In genomic region chr12:9127936-9128663, GRCh38 we compare ENCODE assay signal across 1 cellular context.
TF ChIP-seq lines count a peak whose summit lies in the region.

No MANE protein-coding gene starts in this region.

TF ChIP-seq in HepG2, 621 proteins besides CTCF, POLR2A, EP300 and RAD21:
- no peak for TF ChIP-seq DNMT1 (CRISPR knock-in tag; IDR thresholded peaks at IDR 0.05)
- TF ChIP-seq ZBTB38 (CRISPR knock-in tag; IDR thresholded peaks at IDR 0.05), result peak; percentile 98
- TF ChIP-seq POGZ (CRISPR knock-in tag; IDR thresholded peaks at IDR 0.05), result 0 out of 2 replicates have a peak, but pooled peaks have one; percentile 26
- TF ChIP-seq ETV5 (CRISPR knock-in tag; IDR thresholded peaks at IDR 0.05; ENCODE audit: borderline replicate concordance), result no peak
- 0 out of 2 replicates have a peak, but pooled peaks have one; percentile 33 for TF ChIP-seq MTA1 (CRISPR knock-in tag; IDR thresholded peaks at IDR 0.05; ENCODE audit: borderline replicate concordance)
- TF ChIP-seq, protein P1, sequence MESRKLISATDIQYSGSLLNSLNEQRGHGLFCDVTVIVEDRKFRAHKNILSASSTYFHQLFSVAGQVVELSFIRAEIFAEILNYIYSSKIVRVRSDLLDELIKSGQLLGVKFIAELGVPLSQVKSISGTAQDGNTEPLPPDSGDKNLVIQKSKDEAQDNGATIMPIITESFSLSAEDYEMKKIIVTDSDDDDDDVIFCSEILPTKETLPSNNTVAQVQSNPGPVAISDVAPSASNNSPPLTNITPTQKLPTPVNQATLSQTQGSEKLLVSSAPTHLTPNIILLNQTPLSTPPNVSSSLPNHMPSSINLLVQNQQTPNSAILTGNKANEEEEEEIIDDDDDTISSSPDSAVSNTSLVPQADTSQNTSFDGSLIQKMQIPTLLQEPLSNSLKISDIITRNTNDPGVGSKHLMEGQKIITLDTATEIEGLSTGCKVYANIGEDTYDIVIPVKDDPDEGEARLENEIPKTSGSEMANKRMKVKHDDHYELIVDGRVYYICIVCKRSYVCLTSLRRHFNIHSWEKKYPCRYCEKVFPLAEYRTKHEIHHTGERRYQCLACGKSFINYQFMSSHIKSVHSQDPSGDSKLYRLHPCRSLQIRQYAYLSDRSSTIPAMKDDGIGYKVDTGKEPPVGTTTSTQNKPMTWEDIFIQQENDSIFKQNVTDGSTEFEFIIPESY (CRISPR knock-in tag; IDR thresholded peaks at IDR 0.05), result peak; percentile 56
- TF ChIP-seq, protein P2, sequence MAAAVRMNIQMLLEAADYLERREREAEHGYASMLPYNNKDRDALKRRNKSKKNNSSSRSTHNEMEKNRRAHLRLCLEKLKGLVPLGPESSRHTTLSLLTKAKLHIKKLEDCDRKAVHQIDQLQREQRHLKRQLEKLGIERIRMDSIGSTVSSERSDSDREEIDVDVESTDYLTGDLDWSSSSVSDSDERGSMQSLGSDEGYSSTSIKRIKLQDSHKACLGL (CRISPR knock-in tag; IDR thresholded peaks at IDR 0.05), result 0 out of 2 replicates have a peak, but pooled peaks have one; percentile 33
- TF ChIP-seq ATF4 (CRISPR knock-in tag; IDR thresholded peaks at IDR 0.05), result no peak
- TF ChIP-seq ZNF687 (CRISPR knock-in tag; IDR thresholded peaks at IDR 0.05), result peak; percentile 68
